ENCODE assay signal across 18 cellular contexts in genomic region chr9:127711226-127711701, GRCh38. TPM values are rescaled to one million over a fixed set of nuclear protein-coding genes. Genes with fewer than 3 reads are reported as not detected.
DNase-seq lines count a peak whose midpoint lies in the region; ATAC-seq, FAIRE-seq and TF ChIP-seq lines count a peak whose summit lies in the region.
"Had no signal": no experiment of that assay in that cellular context is flagged by ENCODE, and none has a peak within 500 bp of the region (broad histone marks: within the 10 kb centered on the region; RNA-seq: fewer than 3 reads in every experiment).

No MANE protein-coding gene starts in this region.

- peak overlapping the region in 5 of 8 donors; percentile 35 to 95 (median 47) for H3K27ac Mint-ChIP-seq in CD8-positive, alpha-beta memory T cell

- FAIRE-seq in GM12891 (lab: Jason Lieb, UNC): peak; percentile 47

- peaks cover 40 to 52% (median 43%) of the 10 kb centered on the region in 3 donors for H3K4me1 Mint-ChIP-seq in CD8-positive, alpha-beta memory T cell

- H3K36me3 ChIP-seq in CD8-positive, alpha-beta memory T cell (ENCODE audit: insufficient read depth, low read length): no peaks in the 10 kb centered on the region
- H3K36me3 ChIP-seq in iPS-15b (ENCODE audit: control insufficient read depth, insufficient read depth, low read length) (no peaks in the 10 kb centered on the region), upper lobe of right lung (no peaks in the 10 kb centered on the region)
- H3K36me3 ChIP-seq: Peyer's patch had no signal

- peaks cover 23% of the 10 kb centered on the region for H3K4me1 ChIP-seq in CD8-positive, alpha-beta memory T cell (ENCODE audit: insufficient read depth, low read length)
- H3K4me1 ChIP-seq in iPS-15b (ENCODE audit: control insufficient read depth, insufficient read depth, low read length) (peaks cover 10% of the 10 kb centered on the region), upper lobe of right lung (peaks cover 12% of the 10 kb centered on the region)

- H3K27ac ChIP-seq in CD8-positive, alpha-beta memory T cell (ENCODE audit: low read depth, low read length): no peak overlapping the region
- no peak overlapping the region for H3K27ac ChIP-seq in upper lobe of right lung
- H3K27ac ChIP-seq: body of pancreas, Peyer's patch had no signal

- peak overlapping the region; percentile 26 to 79 (median 44) for H3K4me3 Mint-ChIP-seq in CD8-positive, alpha-beta memory T cell

- peaks cover 0 to 7% (median 1%) of the 10 kb centered on the region in 3 donors for H3K36me3 Mint-ChIP-seq in CD8-positive, alpha-beta memory T cell

- H3K9me3 Mint-ChIP-seq in CD8-positive, alpha-beta memory T cell: no peaks in the 10 kb centered on the region

- no peak overlapping the region for H3K9ac ChIP-seq in iPS-15b (ENCODE audit: low read depth, low read length)

- H3K4me3 ChIP-seq in CD8-positive, alpha-beta memory T cell (ENCODE audit: low read length): no peak overlapping the region
- H3K4me3 ChIP-seq in iPS-15b (ENCODE audit: low read depth, low read length) (peak overlapping the region; percentile 18), upper lobe of right lung (no peak overlapping the region)
- H3K4me3 ChIP-seq: body of pancreas, Peyer's patch had no signal

- no peaks in the 10 kb centered on the region for H3K27me3 ChIP-seq in CD8-positive, alpha-beta memory T cell (ENCODE audit: insufficient read depth, low read length, poor library complexity, severe bottlenecking)
- no peaks in the 10 kb centered on the region for H3K27me3 ChIP-seq in iPS-15b (ENCODE audit: control insufficient read depth, insufficient read depth, low read length)
- H3K27me3 ChIP-seq in upper lobe of right lung: no peaks in the 10 kb centered on the region
- H3K27me3 ChIP-seq: body of pancreas, Peyer's patch had no signal

- POLR2A ChIA-PET in CD8-positive, alpha-beta memory T cell (lab: Charles Lee): no interaction called here

- no peaks in the 10 kb centered on the region for H3K9me3 ChIP-seq in CD8-positive, alpha-beta memory T cell (ENCODE audit: low read length)
- H3K9me3 ChIP-seq in iPS-15b (ENCODE audit: control insufficient read depth, insufficient read depth, low read length) (no peaks in the 10 kb centered on the region), upper lobe of right lung (no peaks in the 10 kb centered on the region)
- H3K9me3 ChIP-seq: body of pancreas, Peyer's patch had no signal

- TF ChIP-seq POLR2A in GM12891 (IDR thresholded peaks at IDR 0.05; ENCODE audit: low read depth, low read length): no peak

- ATAC-seq in GM21360 (IDR thresholded peaks at IDR 0.05; ENCODE audit: unreplicated experiment) (no peak), upper lobe of right lung (no peak)
- ATAC-seq: body of pancreas; left ventricle myocardium superior; naive thymus-derived CD4-positive, alpha-beta T cell; sciatic nerve had no signal

- CTCF ChIA-PET in CD8-positive, alpha-beta memory T cell (lab: Charles Lee): interaction anchor here (1.2 to 2.3 kb wide), 2 partner anchors 18 to 23 kb away, joined by 3 to 12 read pairs; partner anchors contain the start of gene TOR2A

- no peak for TF ChIP-seq CTCF in upper lobe of right lung (IDR thresholded peaks at IDR 0.05)

- DNase-seq in CD8-positive, alpha-beta memory T cell: no peak
- DNase-seq in GM12891 (ENCODE audit: insufficient read length, low spot score): no peak
- peak; percentile 37 for DNase-seq in RPMI7951 (ENCODE audit: low read depth)
- no peak for DNase-seq in SIG-M5 (lab: John Stamatoyannopoulos, UW)
- no peak for DNase-seq in upper lobe of right lung
- DNase-seq: activated CD4-positive, alpha-beta T cell treated with anti-CD3 and anti-CD28 coated beads, Interleukin-2, amount 50 U/mL, for 4 hours; activated gamma-delta T cell treated with Interleukin-2 at 50 U/mL for 16 hours; body of pancreas; hypothalamus; left ventricle myocardium superior; MM.1S; naive thymus-derived CD4-positive, alpha-beta T cell; Peyer's patch; stimulated activated CD4-positive, alpha-beta T cell treated with anti-CD3 and anti-CD28 coated beads, Interleukin-2, amount 100 ng/mL, for 48 hours; trophoblast cell had no signal

- peaks cover 0 to 5% of the 10 kb centered on the region in 2 donors for H3K27me3 Mint-ChIP-seq in CD8-positive, alpha-beta memory T cell
- H3K27me3 Mint-ChIP-seq: naive thymus-derived CD4-positive, alpha-beta T cell had no signal

- intact Hi-C loops in upper lobe of right lung (cut with DNase I): no loop called here

TF ChIP-seq in GM12891, 5 proteins besides CTCF, POLR2A, EP300 and RAD21:
- TF ChIP-seq POU2F2 (IDR thresholded peaks at IDR 0.05; ENCODE audit: low read depth, low read length): no peak
- TF ChIP-seq TAF1 (IDR thresholded peaks at IDR 0.05; ENCODE audit: low read depth, low read length): no peak
- TF ChIP-seq PAX5 (IDR thresholded peaks at IDR 0.05; ENCODE audit: insufficient read depth, low read length, severe bottlenecking): no peak
- TF ChIP-seq SPI1 (IDR thresholded peaks at IDR 0.05; ENCODE audit: low read depth, low read length): no peak
- no peak for TF ChIP-seq POLR2AphosphoS5 (IDR thresholded peaks at IDR 0.05; ENCODE audit: low read depth, low read length)

RNA-seq across cellular contexts. Expression of gene PTRH1, which starts 4.2 kb away (rescaled TPM):
- total RNA-seq in CD8-positive, alpha-beta memory T cell: 10 to 100 TPM; 34.4 to 35.9 TPM
- 40.7 TPM for polyA plus RNA-seq in CD8-positive, alpha-beta memory T cell
- 6.8 TPM for polyA plus RNA-seq in GM12891 (2012; ENCODE audit: low read depth, missing spikeins)
- 15.6 and 27.0 TPM in 2 replicates for total RNA-seq in RPMI7951 (2014; rRNA removed; shearing (Covaris generic))
- total RNA-seq in upper lobe of right lung: 8.0 TPM

RNA-seq across cellular contexts. Expression of gene CFAP157, which starts 4.5 kb away (rescaled TPM):
- total RNA-seq in CD8-positive, alpha-beta memory T cell: not detected
- polyA plus RNA-seq in CD8-positive, alpha-beta memory T cell: 0.33 TPM
- 0.21 TPM for polyA plus RNA-seq in GM12891 (2012; ENCODE audit: low read depth, missing spikeins)
- total RNA-seq in RPMI7951 (2014; rRNA removed; shearing (Covaris generic)): not detected in 2 replicates
- total RNA-seq in upper lobe of right lung: 0.29 TPM
- total RNA-seq: left ventricle myocardium superior had no signal

RNA-seq across cellular contexts. Expression of gene TTC16, which starts 4.6 kb away (rescaled TPM):
- 1 to 10 TPM; 1.6 to 1.8 TPM for total RNA-seq in CD8-positive, alpha-beta memory T cell
- 7.1 TPM for polyA plus RNA-seq in CD8-positive, alpha-beta memory T cell
- polyA plus RNA-seq in GM12891 (2012; ENCODE audit: low read depth, missing spikeins): 0.04 TPM
- not detected in 2 replicates for total RNA-seq in RPMI7951 (2014; rRNA removed; shearing (Covaris generic))
- 0.41 TPM for total RNA-seq in upper lobe of right lung
- total RNA-seq: Peyer's patch had no signal

RNA-seq across cellular contexts. Expression of gene TOR2A, which starts 23.8 kb away (rescaled TPM):
- total RNA-seq in CD8-positive, alpha-beta memory T cell: 10 to 100 TPM; 30.7 to 33.7 TPM
- 37.0 TPM for polyA plus RNA-seq in CD8-positive, alpha-beta memory T cell
- polyA plus RNA-seq in GM12891 (2012; ENCODE audit: low read depth, missing spikeins): 6.3 TPM
- 4.8 and 6.6 TPM in 2 replicates for total RNA-seq in RPMI7951 (2014; rRNA removed; shearing (Covaris generic))
- 17.3 TPM for total RNA-seq in upper lobe of right lung
